11 cellular contexts compared by ENCODE assay signal in genomic region chr14:81452766-81453165, GRCh38. TPM values are rescaled to one million over a fixed set of nuclear protein-coding genes. Genes with fewer than 3 reads are reported as not detected.
DNase-seq lines count a peak whose midpoint lies in the region; ATAC-seq and TF ChIP-seq lines count a peak whose summit lies in the region.
"Had no signal": no experiment of that assay in that cellular context is flagged by ENCODE, and none has a peak within 500 bp of the region (broad histone marks: within the 10 kb centered on the region; RNA-seq: fewer than 3 reads in every experiment).

No MANE protein-coding gene starts in this region.

- H3K4me3 ChIP-seq in HCT116 (replicated peaks in 1 of 2; ENCODE audit: low read depth in 1 of 2, low read length in 2 of 2) (no peak overlapping the region), Panc1 (ENCODE audit: low read depth in 2 of 2, low read length in 2 of 2) (no peak overlapping the region), mesendoderm (ENCODE audit: low read length) (no peak overlapping the region), HAP-1 (no peak overlapping the region)

- ATAC-seq in GM18498 (IDR thresholded peaks at IDR 0.05; ENCODE audit: unreplicated experiment) = peak; percentile 15
- peak; percentile 56 for ATAC-seq in HCT116
- peak; percentile 53 for ATAC-seq in Panc1
- no peak for ATAC-seq in HG02678 (IDR thresholded peaks at IDR 0.05; ENCODE audit: unreplicated experiment)

- H3K36me3 Mint-ChIP-seq in activated T-cell treated with anti-CD3 and anti-CD28 coated beads, Interleukin-2, amount 50 U/mL, for 24 hours (ENCODE audit: low read depth) = no peaks in the 10 kb centered on the region

- no peaks in the 10 kb centered on the region for H3K9me2 ChIP-seq in HCT116 (ENCODE audit: insufficient read depth)

- POLR2A ChIA-PET in HCT116 (lab: Charles Lee) (interaction anchor here (1.7 kb wide), 1 partner anchor 183 kb away, joined by 6 read pairs; no protein-coding TSS in a partner anchor), Panc1 (lab: Charles Lee) (no interaction called here)

- no peak overlapping the region for H3K56ac ChIP-seq in mesendoderm (ENCODE audit: low read length)

- no peaks in the 10 kb centered on the region for H3K9me3 ChIP-seq in HCT116 (ENCODE audit: control insufficient read depth in 1 of 2, insufficient read depth in 1 of 2, low read depth in 1 of 2, low read length in 2 of 2)
- no peaks in the 10 kb centered on the region for H3K9me3 ChIP-seq in Panc1 (ENCODE audit: control insufficient read depth, insufficient read depth, low read depth, low read length)
- H3K9me3 ChIP-seq in HAP-1 = no peaks in the 10 kb centered on the region

- no peaks in the 10 kb centered on the region for H4K20me1 ChIP-seq in HCT116 (ENCODE audit: insufficient read depth)

- no peak overlapping the region for H4K8ac ChIP-seq in mesendoderm (ENCODE audit: low read depth, low read length)

- intact Hi-C loops in HCT116 (cut with micrococcal nuclease) (loop anchor here (1.0 kb wide), 1 partner anchor 183 kb away; no protein-coding TSS in a partner anchor), Panc1 (cut with micrococcal nuclease; ENCODE audit: unreplicated experiment) (loop anchor here (2.0 kb wide), 1 partner anchor 184 kb away; no protein-coding TSS in a partner anchor)

- no peak overlapping the region for H3K4me3 Mint-ChIP-seq in activated T-cell treated with anti-CD3 and anti-CD28 coated beads, Interleukin-2, amount 50 U/mL, for 24 hours
- H3K4me3 Mint-ChIP-seq: CD4-positive, alpha-beta T cell; endodermal cell; naive B cell had no signal

- H3K23ac ChIP-seq in mesendoderm (ENCODE audit: low read length) = no peak overlapping the region

- peaks cover 26% of the 10 kb centered on the region for H3K27me3 Mint-ChIP-seq in activated T-cell treated with anti-CD3 and anti-CD28 coated beads, Interleukin-2, amount 50 U/mL, for 24 hours

- in situ Hi-C loops in Panc1 (cut with HindIII; ENCODE audit: low pct_unique_long_range_greater_than_20kb, low sequenced_read_pairs) (no loop called here), HAP-1 (cut with MboI; ENCODE audit: low sequenced_read_pairs) (loop anchor here (5.0 kb wide), 1 partner anchor 180 kb away; no protein-coding TSS in a partner anchor)

- no peak for TF ChIP-seq CTCF in HCT116 (IDR thresholded peaks at IDR 0.05 in 2 of 3, conservative IDR thresholded peaks at IDR 0.05 in 1 of 3; ENCODE audit: borderline replicate concordance in 1 of 3, insufficient read depth in 1 of 3, low read depth in 2 of 3, low read length in 2 of 3)
- no peak for TF ChIP-seq CTCF in Panc1 (IDR thresholded peaks at IDR 0.05)

- CTCF ChIA-PET in HCT116 (lab: Charles Lee) = interaction anchor here (1.0 to 6.8 kb wide), 5 partner anchors 16 to 465 kb away, joined by 3 to 93 read pairs (median 11); no protein-coding TSS in a partner anchor
- CTCF ChIA-PET in Panc1 (lab: Charles Lee) = interaction anchor here (2.3 kb wide), 1 partner anchor 183 kb away, joined by 7 read pairs; no protein-coding TSS in a partner anchor

- TF ChIP-seq RAD21 in HCT116 (IDR thresholded peaks at IDR 0.05; ENCODE audit: low read depth) = no peak

- no peaks in the 10 kb centered on the region for H3K4me1 ChIP-seq in HCT116 (ENCODE audit: control insufficient read depth in 1 of 2, insufficient read depth in 2 of 2, low read length in 2 of 2)
- no peaks in the 10 kb centered on the region; the same call in 1 of the 2 replicates for H3K4me1 ChIP-seq in Panc1 (ENCODE audit: control insufficient read depth, insufficient read depth, low read length)
- H3K4me1 ChIP-seq in mesendoderm (ENCODE audit: control insufficient read depth, low read depth, low read length) = no peaks in the 10 kb centered on the region
- peaks cover 4% of the 10 kb centered on the region for H3K4me1 ChIP-seq in HAP-1

- RAD21 ChIA-PET in HCT116 (lab: Charles Lee; ENCODE audit: low non-redundant PET in 1 of 2, low total read pairs in 2 of 2, uncharacterized antibody in 2 of 2, unreplicated experiment in 2 of 2) = interaction anchor here in 1 of 2 experiments (2.5 kb wide), 1 partner anchor 183 kb away, joined by 24 read pairs; no protein-coding TSS in a partner anchor

- no peaks in the 10 kb centered on the region for H3K9me3 Mint-ChIP-seq in activated T-cell treated with anti-CD3 and anti-CD28 coated beads, Interleukin-2, amount 50 U/mL, for 24 hours
- H3K9me3 Mint-ChIP-seq: CD4-positive, alpha-beta T cell; endodermal cell had no signal

- peak overlapping the region; percentile 12 for H2AFZ ChIP-seq in HCT116 (ENCODE audit: low read depth, low read length, poor library complexity, severe bottlenecking)

- no TSS peak for BruUV-seq in HCT116 (replicated peaks; lab: Mats Ljungman, UMichigan)
- BruUV-seq in Panc1 (replicated peaks; lab: Mats Ljungman, UMichigan) = no TSS peak

- H2AK5ac ChIP-seq in mesendoderm (ENCODE audit: low read length) = no peak overlapping the region

- H3K4me2 ChIP-seq in HCT116 (ENCODE audit: low read length) (peak overlapping the region; percentile 23; the same call in 1 of the 2 replicates), mesendoderm (ENCODE audit: low read length) (peak overlapping the region; percentile 24)

- no peak overlapping the region for H2BK120ac ChIP-seq in mesendoderm (ENCODE audit: low read depth, low read length)

- no peak overlapping the region for H3K18ac ChIP-seq in mesendoderm (ENCODE audit: low read length)

- no peak overlapping the region for H2BK5ac ChIP-seq in mesendoderm (ENCODE audit: low read length)

- H3K27ac Mint-ChIP-seq in activated T-cell treated with anti-CD3 and anti-CD28 coated beads, Interleukin-2, amount 50 U/mL, for 24 hours = no peak overlapping the region
- H3K27ac Mint-ChIP-seq: CD4-positive, alpha-beta T cell; endodermal cell; naive B cell had no signal

- H3K4ac ChIP-seq in mesendoderm (ENCODE audit: low read depth, low read length) = no peak overlapping the region

- no peak for TF ChIP-seq POLR2A in HCT116 (IDR thresholded peaks at IDR 0.05; ENCODE audit: borderline replicate concordance, extremely low read depth, insufficient read depth, insufficient read length)

- H2BK15ac ChIP-seq in mesendoderm (replicated peaks; ENCODE audit: low read depth) = no peak overlapping the region

- peaks cover 8% of the 10 kb centered on the region for H3K4me1 Mint-ChIP-seq in activated T-cell treated with anti-CD3 and anti-CD28 coated beads, Interleukin-2, amount 50 U/mL, for 24 hours (ENCODE audit: low read depth)

- no peak overlapping the region for H3K9ac ChIP-seq in HCT116 (ENCODE audit: low read length)
- no peak overlapping the region for H3K9ac ChIP-seq in mesendoderm (ENCODE audit: low read length)

- H3K36me3 ChIP-seq in HCT116 (ENCODE audit: control insufficient read depth in 1 of 2, insufficient read depth in 2 of 2, low read length in 2 of 2) (no peaks in the 10 kb centered on the region), Panc1 (ENCODE audit: control insufficient read depth, insufficient read depth, low read length) (no peaks in the 10 kb centered on the region), mesendoderm (ENCODE audit: control insufficient read depth, insufficient read depth, low read length) (no peaks in the 10 kb centered on the region), HAP-1 (replicated peaks) (no peaks in the 10 kb centered on the region)

- no CpG with 5 or more reads among the region's 7 CpGs for WGBS in mesendoderm (ENCODE audit: extremely low coverage, insufficient coverage, low lambda C conversion rate)

- H3K27me3 ChIP-seq in HCT116 (ENCODE audit: insufficient read depth, low read length) (no peaks in the 10 kb centered on the region; the same call in 1 of the 2 replicates), Panc1 (ENCODE audit: control insufficient read depth, insufficient read depth, low read length) (no peaks in the 10 kb centered on the region), mesendoderm (ENCODE audit: insufficient read depth, low read length, poor library complexity) (no peaks in the 10 kb centered on the region), HAP-1 (ENCODE audit: low read depth) (no peaks in the 10 kb centered on the region)

- H3K27ac ChIP-seq in HCT116 (ENCODE audit: low read depth, low read length) (no peak overlapping the region), Panc1 (ENCODE audit: low read length) (no peak overlapping the region), mesendoderm (ENCODE audit: low read depth, low read length) (no peak overlapping the region)

- DNase-seq in HCT116 (ENCODE audit: low read depth, low spot score) = no peak
- DNase-seq in Panc1 (ENCODE audit: low read depth, low spot score) = no peak
- DNase-seq in mesendoderm = no peak
- no peak for DNase-seq in activated naive CD4-positive, alpha-beta T cell (lab: John Stamatoyannopoulos, UW)
- DNase-seq in activated T-cell treated with anti-CD3 and anti-CD28 coated beads, Interleukin-2, amount 50 U/mL, for 24 hours = no peak
- DNase-seq in HAP-1 (ENCODE audit: low spot score in 2 of 2) = no peak

- H3K79me1 ChIP-seq in mesendoderm (ENCODE audit: low read length) = no peaks in the 10 kb centered on the region

- no peak overlapping the region for H4K5ac ChIP-seq in mesendoderm (ENCODE audit: low read length)

- H3K79me2 ChIP-seq in HCT116 (ENCODE audit: insufficient read depth, low read length) = no peaks in the 10 kb centered on the region
- H3K79me2 ChIP-seq in mesendoderm (ENCODE audit: control insufficient read depth, insufficient read depth, low read length) = no peaks in the 10 kb centered on the region

TF ChIP-seq in HCT116, 20 proteins besides CTCF, POLR2A, EP300 and RAD21 (continues in another document):
- TF ChIP-seq ZFX (IDR thresholded peaks at IDR 0.05) = no peak
- no peak for TF ChIP-seq FOSL1 (IDR thresholded peaks at IDR 0.05; ENCODE audit: low read depth)
- TF ChIP-seq SRF (IDR thresholded peaks at IDR 0.05; ENCODE audit: low read depth) = no peak
- TF ChIP-seq POLR2AphosphoS5 (IDR thresholded peaks at IDR 0.05; ENCODE audit: low read depth, low read length) = no peak
- no peak for TF ChIP-seq CEBPB (IDR thresholded peaks at IDR 0.05; ENCODE audit: low read depth)
- no peak for TF ChIP-seq SP1 (IDR thresholded peaks at IDR 0.05; ENCODE audit: low read depth)
- TF ChIP-seq ELF1 (IDR thresholded peaks at IDR 0.05; ENCODE audit: borderline replicate concordance, low read depth) = no peak
- TF ChIP-seq ZNF274 (IDR thresholded peaks at IDR 0.05; ENCODE audit: low read depth, low read length) = no peak
- TF ChIP-seq JUND (IDR thresholded peaks at IDR 0.05) = no peak
- TF ChIP-seq TCF7L2 (IDR thresholded peaks at IDR 0.05; ENCODE audit: borderline replicate concordance, extremely low read depth, insufficient read depth, insufficient read length) = no peak

RNA-seq across cellular contexts. Expression of gene STON2, which starts 52.6 kb away (rescaled TPM):
- total RNA-seq in HCT116 (2021; ENCODE audit: unreplicated experiment) (4.1 TPM), Panc1 (2021; ENCODE audit: unreplicated experiment) (0.36 TPM)
- 0.51 and 0.77 TPM in 2 replicates for polyA plus RNA-seq in HCT116 (2012)
- polyA plus RNA-seq in Panc1 (2012; ENCODE audit: insufficient read length) = not detected
- polyA plus RNA-seq in mesendoderm (2013, experiment 1 of 2) = 11.3 TPM
- polyA plus RNA-seq in mesendoderm (2013, experiment 2 of 2) = 11.0 TPM
- total RNA-seq: CD4-positive, alpha-beta T cell had no signal
